8 cellular contexts compared by ENCODE assay signal in the genomic region with DNA sequence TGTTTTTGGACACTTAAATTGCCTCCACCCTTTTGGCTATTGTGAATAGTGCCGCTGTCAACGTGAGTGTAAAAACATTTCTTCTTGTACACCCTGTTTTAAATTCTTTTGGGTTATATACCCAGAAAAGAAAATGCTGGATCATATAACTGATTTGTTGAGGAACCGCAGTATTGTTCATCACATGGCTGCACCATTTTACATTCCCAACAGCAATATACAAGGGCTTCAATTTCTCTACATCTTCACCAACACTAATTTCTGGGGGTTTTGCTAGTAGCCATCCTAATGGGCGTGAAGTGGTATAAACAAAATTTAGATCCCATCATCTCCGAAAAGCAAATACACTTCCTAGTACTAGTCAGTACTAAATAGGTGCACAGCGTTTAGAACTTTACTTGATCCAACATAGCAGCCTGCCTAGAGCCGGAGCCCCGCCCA. TPM values are rescaled to one million over a fixed set of nuclear protein-coding genes. Genes with fewer than 3 reads are reported as not detected.
DNase-seq lines count a peak whose midpoint lies in the region; ATAC-seq, FAIRE-seq and TF ChIP-seq lines count a peak whose summit lies in the region.

No MANE protein-coding gene starts in this region.

- H3K4me2 ChIP-seq in astrocyte (ENCODE audit: low read length), result peak overlapping the region; percentile 95

- H3K9ac ChIP-seq in astrocyte (ENCODE audit: low read length), result peak overlapping the region; percentile 93

- intact Hi-C loops in heart right ventricle (cut with DNase I), result loop anchor here in 3 of 10 donors (5.0 to 10.0 kb wide), 2 partner anchors 46 to 237 kb away; no protein-coding TSS in a partner anchor
- intact Hi-C loops in Right ventricle myocardium inferior (cut with DNase I), result loop anchor here (2.0 kb wide), 1 partner anchor 119 kb away; the partner anchor contains the start of gene NQO2
- intact Hi-C loops in lower lobe of right lung (cut with DNase I), result no loop called here
- intact Hi-C loops in uterus (cut with DNase I; ENCODE audit: low total_unique reads), result no loop called here

- H3K4me3 ChIP-seq in heart right ventricle (peak overlapping the region; percentile 63 to 96 (median 79)), astrocyte (ENCODE audit: insufficient read depth, low read depth, low read length) (peak overlapping the region; percentile 95), lower lobe of right lung (peak overlapping the region; percentile 83), uterus (peak overlapping the region; percentile 90 to 97)

- H3K9me3 ChIP-seq in heart right ventricle, result no peaks in the 10 kb centered on the region
- H3K9me3 ChIP-seq in astrocyte (ENCODE audit: insufficient read depth, low read depth, low read length), result no peaks in the 10 kb centered on the region
- H3K9me3 ChIP-seq in lower lobe of right lung, result no peaks in the 10 kb centered on the region
- no peaks in the 10 kb centered on the region for H3K9me3 ChIP-seq in uterus

- no peaks in the 10 kb centered on the region for H4K20me1 ChIP-seq in astrocyte (ENCODE audit: insufficient read depth, low read length)

- 13 to 15% methylated on average over 8 of the region's 8 CpGs for WGBS in heart right ventricle, 2 donors

- H3K79me2 ChIP-seq in astrocyte (ENCODE audit: insufficient read depth, low read length), result peaks cover 7% of the 10 kb centered on the region

- peaks cover 4% of the 10 kb centered on the region for H3K36me3 Mint-ChIP-seq in astrocyte (ENCODE audit: low read depth, unreplicated experiment)

- peak overlapping the region; percentile 80 for H3K4me3 Mint-ChIP-seq in astrocyte (ENCODE audit: unreplicated experiment)

- no peak for DNase-seq in heart right ventricle
- DNase-seq in Right ventricle myocardium inferior (ENCODE audit: missing footprints), result no peak
- DNase-seq in astrocyte (ENCODE audit: low read depth), result peak; percentile 54
- DNase-seq in lower lobe of right lung, result no peak
- no peak for DNase-seq in uterus
- DNase-seq in NCI-H1694 treated with DMSO at 0.1 percent for 48 hours (lab: John Stamatoyannopoulos, UW), result no peak

- H2AFZ ChIP-seq in astrocyte (ENCODE audit: low read depth, low read length), result peak overlapping the region; percentile 98

- H3K9me3 Mint-ChIP-seq in astrocyte (ENCODE audit: unreplicated experiment), result no peaks in the 10 kb centered on the region

- H3K27me3 ChIP-seq in heart right ventricle (no peaks in the 10 kb centered on the region), astrocyte (ENCODE audit: insufficient read depth, low read length) (no peaks in the 10 kb centered on the region), lower lobe of right lung (ENCODE audit: low read depth) (no peaks in the 10 kb centered on the region), uterus (no peaks in the 10 kb centered on the region)

- no peak overlapping the region for H3K27ac Mint-ChIP-seq in astrocyte (ENCODE audit: unreplicated experiment)

- H3K36me3 ChIP-seq in heart right ventricle (peaks cover 0 to 30% (median 22%) of the 10 kb centered on the region in 9 donors), astrocyte (ENCODE audit: insufficient read depth, low read length) (peaks cover 6% of the 10 kb centered on the region), lower lobe of right lung (peaks cover 25% of the 10 kb centered on the region), uterus (no peaks in the 10 kb centered on the region)

- H3K27me3 Mint-ChIP-seq in astrocyte (ENCODE audit: low read depth, unreplicated experiment), result no peaks in the 10 kb centered on the region

- H3K4me1 ChIP-seq in heart right ventricle, result peaks cover 0 to 18% (median 12%) of the 10 kb centered on the region in 9 donors
- H3K4me1 ChIP-seq in astrocyte (ENCODE audit: insufficient read depth, low read length), result peaks cover 14% of the 10 kb centered on the region
- H3K4me1 ChIP-seq in lower lobe of right lung, result peaks cover 14% of the 10 kb centered on the region
- no peaks in the 10 kb centered on the region for H3K4me1 ChIP-seq in uterus

- peak overlapping the region; percentile 75 to 96 (median 90) for H3K27ac ChIP-seq in heart right ventricle
- peak overlapping the region; percentile 95 for H3K27ac ChIP-seq in astrocyte (ENCODE audit: low read depth, low read length)
- H3K27ac ChIP-seq in lower lobe of right lung, result peak overlapping the region; percentile 93
- peak overlapping the region; percentile 93 to 94 for H3K27ac ChIP-seq in uterus

- ATAC-seq in heart right ventricle, result no peak
- no peak for ATAC-seq in Right ventricle myocardium inferior
- no peak for ATAC-seq in lower lobe of right lung
- no peak for ATAC-seq in GM18502 (IDR thresholded peaks at IDR 0.05; ENCODE audit: poor library complexity, unreplicated experiment)
- ATAC-seq in GM19328 (IDR thresholded peaks at IDR 0.05; ENCODE audit: unreplicated experiment), result no peak

- no peak for TF ChIP-seq POLR2A in uterus (IDR thresholded peaks at IDR 0.05)

- FAIRE-seq in astrocyte (lab: Jason Lieb, UNC), result no peak

- TF ChIP-seq CTCF in heart right ventricle (IDR thresholded peaks at IDR 0.05) (no peak), astrocyte (IDR thresholded peaks at IDR 0.05; ENCODE audit: insufficient read depth, low read depth, low read length) (no peak), lower lobe of right lung (IDR thresholded peaks at IDR 0.05) (no peak), uterus (IDR thresholded peaks at IDR 0.05) (no peak)

- H3K4me1 Mint-ChIP-seq in astrocyte (ENCODE audit: low read depth, unreplicated experiment), result peaks cover 4% of the 10 kb centered on the region

RNA-seq across cellular contexts. Expression of gene BPHL, which starts 0.6 kb away (rescaled TPM):
- total RNA-seq in heart right ventricle, result 10 to 100 TPM; 14.5 to 44.4 (median 21.0) TPM
- 10 to 100 TPM in 1 of 2 donors, 1 to 10 TPM in 1; 5.3 to 22.6 TPM for polyA plus RNA-seq in heart right ventricle
- total RNA-seq in Right ventricle myocardium inferior, result 19.0 TPM
- total RNA-seq in astrocyte, result 22.7 and 23.1 TPM in 2 replicates
- 12.7 TPM for total RNA-seq in lower lobe of right lung
- 10 to 100 TPM in 3 of 4 donors, 1 to 10 TPM in 1; 4.1 to 30.9 (median 22.0) TPM for total RNA-seq in uterus

RNA-seq across cellular contexts. Expression of gene TUBB2A, which starts 39.4 kb away (rescaled TPM):
- 10 to 100 TPM in 9 of 10 donors, 1 to 10 TPM in 1; 7.0 to 49.6 (median 17.5) TPM for total RNA-seq in heart right ventricle
- polyA plus RNA-seq in heart right ventricle, result 10 to 100 TPM; 10.2 to 59.3 TPM
- 25.0 TPM for total RNA-seq in Right ventricle myocardium inferior
- total RNA-seq in astrocyte, result 390 and 401 TPM in 2 replicates
- 18.3 TPM for total RNA-seq in lower lobe of right lung
- total RNA-seq in uterus, result 100 to 1,000 TPM in 1 of 4 donors, 10 to 100 TPM in 3; 21.5 to 100 (median 59.0) TPM

RNA-seq across cellular contexts. Expression of gene RIPK1, which starts 49.6 kb away (rescaled TPM):
- total RNA-seq in heart right ventricle (10 to 100 TPM in 2 of 10 donors, 1 to 10 TPM in 8; 5.1 to 12.2 (median 6.4) TPM), Right ventricle myocardium inferior (6.9 TPM), astrocyte (21.9 and 23.4 TPM in 2 replicates), lower lobe of right lung (26.3 TPM), uterus (10 to 100 TPM; 11.5 to 35.0 (median 30.1) TPM)
- polyA plus RNA-seq in heart right ventricle, result 10 to 100 TPM in 1 of 2 donors, 1 to 10 TPM in 1; 6.1 to 12.9 TPM
